ENCODE assay signal across 14 cellular contexts in genomic region chr6:2706482-2706881, GRCh38.
"Had no signal": no experiment of that assay in that cellular context is flagged by ENCODE, and none has a peak within 500 bp of the region (broad histone marks: within the 10 kb centered on the region; RNA-seq: fewer than 3 reads in every experiment).

No MANE protein-coding gene starts in this region.

- ATAC-seq: activated CD8-positive, alpha-beta memory T cell treated with anti-CD3 and anti-CD28 coated beads, Interleukin-2, amount 10 ng/mL, durations not matched to agents 7 days and 5 days; gastroesophageal sphincter; pancreas; stimulated activated naive CD8-positive, alpha-beta T cell treated with anti-CD3 and anti-CD28 coated beads, Interleukin-15, amount 100 ng/mL, for 72 hours had no signal

- H2AFZ ChIP-seq: neural progenitor cell had no signal

- H3K4me2 ChIP-seq: neural progenitor cell had no signal

- H3K4me3 ChIP-seq: gastroesophageal sphincter, neural progenitor cell, pancreas, thoracic aorta, uterus had no signal

- H3K36me3 ChIP-seq: gastroesophageal sphincter, neural progenitor cell, pancreas, thoracic aorta, uterus had no signal

- DNase-seq: activated CD4-positive, alpha-beta T cell treated with anti-CD3 and anti-CD28 coated beads, Interleukin-2, amount 50 U/mL, for 4 hours; activated CD8-positive, alpha-beta memory T cell treated with anti-CD3 and anti-CD28 coated beads, Interleukin-2, amount 10 ng/mL, durations not matched to agents 7 days and 5 days; activated effector memory CD4-positive, alpha-beta T cell treated with Interleukin-2 at 50 U/mL for 16 hours; activated T-cell treated with anti-CD3 and anti-CD28 coated beads, Interleukin-2, amount 50 U/mL, for 24 hours; effector memory CD4-positive, alpha-beta T cell; pancreas; stimulated activated CD4-positive, alpha-beta T cell treated with anti-CD3 and anti-CD28 coated beads, Interleukin-4, amount 100 ng/mL, for 1 hour; stimulated activated naive CD8-positive, alpha-beta T cell treated with anti-CD3 and anti-CD28 coated beads, Interleukin-15, amount 100 ng/mL, for 72 hours; uterus had no signal

- H3K4me1 Mint-ChIP-seq: activated CD8-positive, alpha-beta memory T cell treated with anti-CD3 and anti-CD28 coated beads, Interleukin-2, amount 10 ng/mL, durations not matched to agents 7 days and 5 days; activated naive CD4-positive, alpha-beta T cell treated with anti-CD3 and anti-CD28 coated beads, Interleukin-2, amount 50 U/mL, for 24 hours; neural progenitor cell; stimulated activated naive CD8-positive, alpha-beta T cell treated with anti-CD3 and anti-CD28 coated beads, Interleukin-15, amount 100 ng/mL, for 72 hours had no signal

- FAIRE-seq: pancreas had no signal

- H3K9ac ChIP-seq: neural progenitor cell had no signal

- H3K4me1 ChIP-seq: neural progenitor cell, pancreas, uterus had no signal

- H3K36me3 Mint-ChIP-seq: activated CD8-positive, alpha-beta memory T cell treated with anti-CD3 and anti-CD28 coated beads, Interleukin-2, amount 10 ng/mL, durations not matched to agents 7 days and 5 days; brain; neural progenitor cell had no signal

- H3K9me3 ChIP-seq: gastroesophageal sphincter, pancreas, uterus had no signal

- H3K27ac ChIP-seq: gastroesophageal sphincter, neural progenitor cell, pancreas, thoracic aorta, uterus had no signal

- H3K27ac Mint-ChIP-seq: activated CD8-positive, alpha-beta memory T cell treated with anti-CD3 and anti-CD28 coated beads, Interleukin-2, amount 10 ng/mL, durations not matched to agents 7 days and 5 days; activated naive CD4-positive, alpha-beta T cell treated with anti-CD3 and anti-CD28 coated beads, Interleukin-2, amount 50 U/mL, for 24 hours; activated T-cell treated with anti-CD3 and anti-CD28 coated beads, Interleukin-2, amount 50 U/mL, for 24 hours; brain; neural progenitor cell; stimulated activated naive CD8-positive, alpha-beta T cell treated with anti-CD3 and anti-CD28 coated beads, Interleukin-15, amount 100 ng/mL, for 72 hours had no signal

- H3K27me3 ChIP-seq: gastroesophageal sphincter, neural progenitor cell, pancreas, uterus had no signal

- H3K27me3 Mint-ChIP-seq: brain had no signal

- H3K4me3 Mint-ChIP-seq: activated CD8-positive, alpha-beta memory T cell treated with anti-CD3 and anti-CD28 coated beads, Interleukin-2, amount 10 ng/mL, durations not matched to agents 7 days and 5 days; activated naive CD4-positive, alpha-beta T cell treated with anti-CD3 and anti-CD28 coated beads, Interleukin-2, amount 50 U/mL, for 24 hours; activated T-cell treated with anti-CD3 and anti-CD28 coated beads, Interleukin-2, amount 50 U/mL, for 24 hours; neural progenitor cell; stimulated activated naive CD8-positive, alpha-beta T cell treated with anti-CD3 and anti-CD28 coated beads, Interleukin-15, amount 100 ng/mL, for 72 hours had no signal
